16 cellular contexts compared by ENCODE assay signal in the genomic region with DNA sequence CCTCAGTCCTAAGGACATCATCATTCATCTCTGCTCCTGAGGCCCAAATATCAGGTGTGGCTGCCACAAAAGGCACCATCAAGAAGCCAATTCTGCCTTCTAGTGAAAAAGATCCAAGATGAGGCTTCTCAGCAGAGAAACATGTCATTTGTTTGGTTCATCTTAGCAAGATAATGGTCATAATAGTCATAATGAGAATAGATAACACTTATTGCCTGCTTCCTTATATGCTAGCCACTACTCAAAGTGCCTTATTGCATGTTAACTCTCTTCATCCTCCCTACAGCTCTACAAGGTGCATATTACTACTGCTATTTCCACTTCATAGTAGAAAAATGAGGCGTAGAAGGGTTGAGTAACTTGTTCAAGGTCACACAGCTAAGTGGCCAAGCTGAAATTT. TPM values are rescaled to one million over a fixed set of nuclear protein-coding genes. Genes with fewer than 3 reads are reported as not detected.
DNase-seq lines count a peak whose midpoint lies in the region; ATAC-seq, FAIRE-seq and TF ChIP-seq lines count a peak whose summit lies in the region.
"Had no signal": no experiment of that assay in that cellular context is flagged by ENCODE, and none has a peak within 500 bp of the region (broad histone marks: within the 10 kb centered on the region; RNA-seq: fewer than 3 reads in every experiment).

No MANE protein-coding gene starts in this region.

- H3K9me3 ChIP-seq in A549, result no peaks in the 10 kb centered on the region
- H3K9me3 ChIP-seq in esophagus (ENCODE audit: control insufficient read depth in 2 of 2, insufficient read depth in 1 of 2, low read depth in 1 of 2, low read length in 1 of 2), result no peaks in the 10 kb centered on the region
- no peaks in the 10 kb centered on the region for H3K9me3 ChIP-seq in psoas muscle

- CTCF ChIA-PET in A549 (lab: Yijun Ruan, JAX), result interaction anchor here (0.8 to 48.7 kb wide), 5 partner anchors 8 to 218 kb away, joined by 3 to 1377 read pairs (median 143); partner anchors contain the start of genes CUEDC1, MRPS23, SRSF1 and VEZF1
- CTCF ChIA-PET in activated CD4-positive, alpha-beta T cell treated with anti-CD3 and anti-CD28 coated beads for 36 hours (lab: Charles Lee), result interaction anchor here (1.7 to 6.3 kb wide), 2 partner anchors 16 to 103 kb away, joined by 8 to 65 read pairs; no protein-coding TSS in a partner anchor

- 94% methylated on average over 1 of the region's 1 CpG for WGBS in A549 (ENCODE audit: missing lambda C conversion rate)
- 83 to 89% methylated on average over 1 of the region's 1 CpG for WGBS in esophagus, 2 donors
- 26 to 40% (median 29%) methylated on average over 1 of the region's 1 CpG for WGBS in psoas muscle, 3 donors

- H3K4me1 Mint-ChIP-seq in activated CD4-positive, alpha-beta T cell treated with anti-CD3 and anti-CD28 coated beads for 36 hours, result peaks cover 3% of the 10 kb centered on the region

- ATAC-seq in A549 (no peak), psoas muscle (no peak), GM21367 (IDR thresholded peaks at IDR 0.05; ENCODE audit: unreplicated experiment) (no peak)
- ATAC-seq in activated CD4-positive, alpha-beta T cell treated with anti-CD3 and anti-CD28 coated beads for 36 hours, result no peak
- ATAC-seq: natural killer cell treated with Interleukin-12 subunit alpha and Interleukin-12 subunit beta and Interleukin-15 and Interleukin-18, amount 100 ng/mL, for 72 hours had no signal

- no peak for TF ChIP-seq EP300 in A549 (IDR thresholded peaks at IDR 0.05)

- no peak for TF ChIP-seq RAD21 in A549 (conservative IDR thresholded peaks at IDR 0.05 in 1 of 2, IDR thresholded peaks at IDR 0.05 in 1 of 2)

- peak overlapping the region; percentile 7; the same call in 2 of the 3 replicates for H3K4me2 ChIP-seq in A549

- no peaks in the 10 kb centered on the region for H3K9me3 Mint-ChIP-seq in activated CD4-positive, alpha-beta T cell treated with anti-CD3 and anti-CD28 coated beads for 36 hours (ENCODE audit: low read depth)
- H3K9me3 Mint-ChIP-seq: natural killer cell treated with Interleukin-12 subunit alpha and Interleukin-12 subunit beta and Interleukin-15 and Interleukin-18, amount 100 ng/mL, for 72 hours had no signal

- TF ChIP-seq POLR2A in A549 (IDR thresholded peaks at IDR 0.05; ENCODE audit: low read length), result no peak

- TF ChIP-seq CTCF in A549 (IDR thresholded peaks at IDR 0.05), result no peak
- TF ChIP-seq CTCF in HL-60 (IDR thresholded peaks at IDR 0.05; ENCODE audit: insufficient read depth, low read length), result no peak
- TF ChIP-seq CTCF in psoas muscle (IDR thresholded peaks at IDR 0.05), result no peak

- H3K36me3 Mint-ChIP-seq in activated CD4-positive, alpha-beta T cell treated with anti-CD3 and anti-CD28 coated beads for 36 hours (ENCODE audit: low read depth), result no peaks in the 10 kb centered on the region
- H3K36me3 Mint-ChIP-seq: natural killer cell treated with Interleukin-12 subunit alpha and Interleukin-12 subunit beta and Interleukin-15 and Interleukin-18, amount 100 ng/mL, for 72 hours had no signal

- H3K36me3 ChIP-seq in esophagus (ENCODE audit: control insufficient read depth in 2 of 2, insufficient read depth in 2 of 2, low read length in 1 of 2), result no peaks in the 10 kb centered on the region
- no peaks in the 10 kb centered on the region for H3K36me3 ChIP-seq in psoas muscle (ENCODE audit: insufficient read depth in 1 of 2, low read depth in 1 of 2)

- DNase-seq in A549 (ENCODE audit: low read depth in 1 of 2, low spot score in 1 of 2), result no peak
- DNase-seq in HL-60 (ENCODE audit: low read depth in 1 of 2, low spot score in 1 of 2), result no peak
- DNase-seq in psoas muscle, result no peak
- DNase-seq in activated CD4-positive, alpha-beta T cell treated with anti-CD3 and anti-CD28 coated beads for 36 hours, result no peak
- DNase-seq in HuH-7 (ENCODE audit: low spot score), result no peak
- no peak for DNase-seq in DMS114 treated with DMSO at 0.1 percent for 48 hours (lab: John Stamatoyannopoulos, UW; ENCODE audit: unreplicated experiment)
- DNase-seq: activated CD4-positive, CD25-positive, alpha-beta regulatory T cell treated with anti-CD3 and anti-CD28 coated beads, Interleukin-2, amount 50 U/mL, for 72 hours; DMS 273 treated with DMSO at 0.1 percent for 48 hours; effector memory CD4-positive, alpha-beta T cell; islet precursor cell; NCI-H1930; NCI-H526; small intestine had no signal

- peak overlapping the region; percentile 92 to 96 for H3K27ac ChIP-seq in A549
- peak overlapping the region; percentile 97 for H3K27ac ChIP-seq in HL-60 (replicated peaks)
- peak overlapping the region; percentile 39 to 60 for H3K27ac ChIP-seq in esophagus (ENCODE audit: low read depth in 2 of 2, low read length in 1 of 2)
- H3K27ac ChIP-seq in psoas muscle, result peak overlapping the region; percentile 97

- H3K27me3 ChIP-seq in HL-60 (ENCODE audit: insufficient read depth, poor library complexity, severe bottlenecking) (no peaks in the 10 kb centered on the region), esophagus (ENCODE audit: control insufficient read depth in 1 of 2, insufficient read depth in 2 of 2, low read length in 2 of 2) (no peaks in the 10 kb centered on the region), psoas muscle (ENCODE audit: insufficient read depth in 3 of 3, low read length in 2 of 3) (no peaks in the 10 kb centered on the region)

- no peak overlapping the region for H3K27ac Mint-ChIP-seq in activated CD4-positive, alpha-beta T cell treated with anti-CD3 and anti-CD28 coated beads for 36 hours
- H3K27ac Mint-ChIP-seq: natural killer cell treated with Interleukin-12 subunit alpha and Interleukin-12 subunit beta and Interleukin-15 and Interleukin-18, amount 100 ng/mL, for 72 hours had no signal

- H3K4me1 ChIP-seq in A549 (peaks cover 87% of the 10 kb centered on the region), esophagus (ENCODE audit: control insufficient read depth in 2 of 2, insufficient read depth in 2 of 2, low read length in 1 of 2) (peaks cover 16 to 58% of the 10 kb centered on the region in 2 donors), psoas muscle (peaks cover 88% of the 10 kb centered on the region)

- FAIRE-seq in A549 (lab: Jason Lieb, UNC), result peak; percentile 90
- FAIRE-seq: small intestine had no signal

- no peaks in the 10 kb centered on the region for H3K27me3 Mint-ChIP-seq in activated CD4-positive, alpha-beta T cell treated with anti-CD3 and anti-CD28 coated beads for 36 hours
- H3K27me3 Mint-ChIP-seq: natural killer cell treated with Interleukin-12 subunit alpha and Interleukin-12 subunit beta and Interleukin-15 and Interleukin-18, amount 100 ng/mL, for 72 hours had no signal

- POLR2A ChIA-PET in A549 (lab: Yijun Ruan, JAX), result interaction anchor here (1.0 kb wide), 1 partner anchor 17 kb away, joined by 3 read pairs; no protein-coding TSS in a partner anchor
- POLR2A ChIA-PET in activated CD4-positive, alpha-beta T cell treated with anti-CD3 and anti-CD28 coated beads for 36 hours (lab: Charles Lee), result no interaction called here

- H3K4me3 ChIP-seq in A549 (no peak overlapping the region), HL-60 (replicated peaks; ENCODE audit: insufficient read depth, low read length) (no peak overlapping the region), esophagus (ENCODE audit: low read depth in 1 of 2, low read length in 2 of 2) (no peak overlapping the region), psoas muscle (peak overlapping the region; percentile 58)

- intact Hi-C loops in psoas muscle (cut with DNase I), result loop anchor here in 1 of 2 donors (5.0 kb wide), 3 partner anchors 38 to 92 kb away; partner anchors contain the start of gene VEZF1
- intact Hi-C loops in activated CD4-positive, alpha-beta T cell treated with anti-CD3 and anti-CD28 coated beads for 36 hours (cut with DNase I, micrococcal nuclease), result no loop called here

- no peak overlapping the region for H3K4me3 Mint-ChIP-seq in activated CD4-positive, alpha-beta T cell treated with anti-CD3 and anti-CD28 coated beads for 36 hours
- H3K4me3 Mint-ChIP-seq: natural killer cell treated with Interleukin-12 subunit alpha and Interleukin-12 subunit beta and Interleukin-15 and Interleukin-18, amount 100 ng/mL, for 72 hours had no signal

TF ChIP-seq in A549, 52 proteins besides CTCF, POLR2A, EP300 and RAD21:
- TF ChIP-seq POLR2AphosphoS2 (conservative IDR thresholded peaks at IDR 0.05; ENCODE audit: low read length), result no peak
- no peak for TF ChIP-seq TFCP2L1 (CRISPR knock-in tag; IDR thresholded peaks at IDR 0.05)
- TF ChIP-seq HEYL (CRISPR knock-in tag; IDR thresholded peaks at IDR 0.05), result no peak
- TF ChIP-seq EHF (CRISPR knock-in tag; IDR thresholded peaks at IDR 0.05), result no peak
- TF ChIP-seq CEBPB (IDR thresholded peaks at IDR 0.05), result no peak
- TF ChIP-seq, protein P1, sequence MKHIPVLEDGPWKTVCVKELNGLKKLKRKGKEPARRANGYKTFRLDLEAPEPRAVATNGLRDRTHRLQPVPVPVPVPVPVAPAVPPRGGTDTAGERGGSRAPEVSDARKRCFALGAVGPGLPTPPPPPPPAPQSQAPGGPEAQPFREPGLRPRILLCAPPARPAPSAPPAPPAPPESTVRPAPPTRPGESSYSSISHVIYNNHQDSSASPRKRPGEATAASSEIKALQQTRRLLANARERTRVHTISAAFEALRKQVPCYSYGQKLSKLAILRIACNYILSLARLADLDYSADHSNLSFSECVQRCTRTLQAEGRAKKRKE (CRISPR knock-in tag; IDR thresholded peaks at IDR 0.05; ENCODE audit: low read depth), result no peak
- TF ChIP-seq HDAC2 (IDR thresholded peaks at IDR 0.05), result no peak
- TF ChIP-seq SREBF2 (IDR thresholded peaks at IDR 0.05), result no peak
- TF ChIP-seq PBX3 (IDR thresholded peaks at IDR 0.05), result no peak

RNA-seq across cellular contexts. Expression of gene MRPS23, which starts 45.0 kb away (rescaled TPM):
- polyA plus RNA-seq in A549 (2011; rRNA removed), result 73.2 and 110 TPM in 2 replicates
- 96.6 and 104 TPM in 2 replicates for polyA plus RNA-seq in A549 (2012; cell fraction: cytosol; rRNA removed)
- 45.7 and 49.9 TPM in 2 replicates for polyA plus RNA-seq in A549 (2012; cell fraction: nucleus; rRNA removed)
- polyA plus RNA-seq in A549 (2017; fragmentation: RNase III; extraction: RNeasy Plus Mini Kit Qiagen cat#74134 plus additional on column Dnase treatment), result 140 to 164 TPM (median 153 TPM) in 3 replicates
- polyA minus RNA-seq in A549 (2011; rRNA and poly(A)+ RNA removed), result 36.4 and 52.6 TPM in 2 replicates
- 10 to 100 TPM in 1 of 2 donors, 1 to 10 TPM in 1; 6.5 to 29.2 TPM for polyA plus RNA-seq in esophagus
- total RNA-seq in psoas muscle, result 10 to 100 TPM; 27.2 to 58.0 (median 40.4) TPM
- 10 to 100 TPM; 49.2 to 91.1 (median 76.2) TPM for polyA plus RNA-seq in psoas muscle
- total RNA-seq in activated CD4-positive, alpha-beta T cell treated with anti-CD3 and anti-CD28 coated beads for 36 hours, result 10 to 100 TPM; 42.6 to 69.7 TPM
